ENCODE assay signal across 8 cellular contexts in genomic region chr9:93575706-93576295, GRCh38. TPM values are rescaled to one million over a fixed set of nuclear protein-coding genes. Genes with fewer than 3 reads are reported as not detected.
A peak's percentile ranks its signal among the peaks of the same experiment; 100 is the strongest.
DNase-seq lines count a peak whose midpoint lies in the region; ATAC-seq and TF ChIP-seq lines count a peak whose summit lies in the region.

No MANE protein-coding gene starts in this region.

- H3K4me3 ChIP-seq in MG63 = peak overlapping the region; percentile 65
- H3K4me3 ChIP-seq in lung = peak overlapping the region; percentile 29

- ATAC-seq in GM19328 (IDR thresholded peaks at IDR 0.05; ENCODE audit: unreplicated experiment) (peak; percentile 25), lung (ENCODE audit: insufficient read depth, low FRiP score) (peak; percentile 38), GM19395 (IDR thresholded peaks at IDR 0.05; ENCODE audit: unreplicated experiment) (no peak)

- no peak for TF ChIP-seq CTCF in lung (IDR thresholded peaks at IDR 0.05; ENCODE audit: control extremely low read depth, extremely low read depth)

- 0% methylated on average over 29 to 35 of the region's 35 CpGs for WGBS in lung, 2 donors

- H3K27me3 ChIP-seq in MG63 (no peaks in the 10 kb centered on the region), lung (ENCODE audit: control insufficient read depth, insufficient read depth) (no peaks in the 10 kb centered on the region)

- DNase-seq in AG20443 (ENCODE audit: low spot score) (peak; percentile 66), MG63 (peak; percentile 41), lung (ENCODE audit: low spot score) (peak; percentile 58)
- DNase-seq in activated CD4-positive, alpha-beta T cell treated with anti-CD3 and anti-CD28 coated beads for 48 hours = peak; percentile 69
- DNase-seq in effector CD8-positive, alpha-beta T cell (lab: John Stamatoyannopoulos, UW) = peak; percentile 62
- DNase-seq in stimulated activated CD8-positive, alpha-beta memory T cell treated with anti-CD3 and anti-CD28 coated beads, Interleukin-4, amount 100 ng/mL, for 24 hours (ENCODE audit: low read depth) = peak; percentile 47

- H3K27ac ChIP-seq in lung (ENCODE audit: low read depth in 1 of 2, low read length in 1 of 2) = peak overlapping the region; percentile 82 to 89

- H3K4me1 ChIP-seq in lung (ENCODE audit: control insufficient read depth in 2 of 2, insufficient read depth in 2 of 2, low read length in 2 of 2) = peaks cover 4 to 28% of the 10 kb centered on the region in 2 donors

- peaks cover 2% of the 10 kb centered on the region; the same call in 1 of the 2 replicates for H3K36me3 ChIP-seq in MG63
- H3K36me3 ChIP-seq in lung (ENCODE audit: control insufficient read depth in 2 of 2, insufficient read depth in 2 of 2, low read length in 2 of 2) = no peaks in the 10 kb centered on the region

- H3K9me3 ChIP-seq in MG63 = peaks cover 2% of the 10 kb centered on the region
- no peaks in the 10 kb centered on the region for H3K9me3 ChIP-seq in lung (ENCODE audit: control insufficient read depth in 2 of 2, insufficient read depth in 1 of 2, low read length in 1 of 2)

RNA-seq across cellular contexts. Expression of gene PHF2, which starts 0.6 kb away (rescaled TPM):
- 6.6 and 7.0 TPM in 2 replicates for total RNA-seq in MG63 (2014; rRNA removed; shearing (Covaris generic); ENCODE audit: low replicate concordance)
- total RNA-seq in lung = 10 to 100 TPM; 33.3 to 33.6 TPM
- polyA plus RNA-seq in lung = 10 to 100 TPM; 20.1 to 27.1 TPM
